ENCODE assay signal across 1 cellular context in genomic region chr15:75347222-75348033, GRCh38.
TF ChIP-seq lines count a peak whose summit lies in the region.

No MANE protein-coding gene starts in this region.

TF ChIP-seq in GM12878, 131 proteins besides CTCF, POLR2A, EP300 and RAD21 (continued from another document and continues in another):
- TF ChIP-seq ATF2 (IDR thresholded peaks at IDR 0.05; ENCODE audit: low read length) (no peak), SUPT20H (IDR thresholded peaks at IDR 0.05; ENCODE audit: borderline replicate concordance, control insufficient read depth, low read depth, low read length) (no peak), RELA (IDR thresholded peaks at IDR 0.05; ENCODE audit: borderline replicate concordance, partially characterized antibody) (peak; percentile 10), ZNF687 (IDR thresholded peaks at IDR 0.05) (no peak), ZBTB11 (CRISPR knock-in tag; IDR thresholded peaks at IDR 0.05) (no peak), EED (IDR thresholded peaks at IDR 0.05; ENCODE audit: low read depth) (no peak), FOXK2 (IDR thresholded peaks at IDR 0.05) (no peak), RCOR1 (conservative IDR thresholded peaks at IDR 0.05; ENCODE audit: low read depth, low read length) (no peak), CHD1 (IDR thresholded peaks at IDR 0.05; ENCODE audit: low read depth, low read length) (no peak), HSF1 (IDR thresholded peaks at IDR 0.05; ENCODE audit: low read depth, low read length) (no peak), YY1 (IDR thresholded peaks at IDR 0.05; ENCODE audit: low read depth, low read length) (no peak), POLR2AphosphoS2 (IDR thresholded peaks at IDR 0.05; ENCODE audit: low read depth, low read length) (no peak), RUNX3 (IDR thresholded peaks at IDR 0.05; ENCODE audit: low read length) (peak; percentile 43; the same call in 1 of the 2 replicates), ZSCAN29 (IDR thresholded peaks at IDR 0.05) (no peak), PBX3 (IDR thresholded peaks at IDR 0.05; ENCODE audit: insufficient replicate concordance, low read depth, low read length) (no peak), IRF4 (IDR thresholded peaks at IDR 0.05; ENCODE audit: low read depth, low read length) (no peak), NFXL1 (IDR thresholded peaks at IDR 0.05; ENCODE audit: borderline replicate concordance) (no peak), WRNIP1 (IDR thresholded peaks at IDR 0.05; ENCODE audit: borderline replicate concordance, low read depth, low read length) (no peak), BCLAF1 (IDR thresholded peaks at IDR 0.05) (no peak), GATAD2B (conservative IDR thresholded peaks at IDR 0.05; ENCODE audit: low read depth) (peak; percentile 59; the same call in 1 of the 2 replicates), SMAD5 (IDR thresholded peaks at IDR 0.05; ENCODE audit: low read depth) (no peak), EGR1 (IDR thresholded peaks at IDR 0.05; ENCODE audit: borderline replicate concordance in 1 of 2, low read depth in 2 of 2, low read length in 2 of 2) (peak in 1 of 2 experiments; percentile 50; a peak in 1 of 3 replicates), HDAC2 (IDR thresholded peaks at IDR 0.05) (no peak), NBN (IDR thresholded peaks at IDR 0.05) (peak; percentile 56; the same call in 1 of the 2 replicates), ZNF622 (IDR thresholded peaks at IDR 0.05) (no peak), SP1 (IDR thresholded peaks at IDR 0.05; ENCODE audit: low read depth, low read length) (no peak), SIX5 (IDR thresholded peaks at IDR 0.05; ENCODE audit: low read depth, low read length, severe bottlenecking) (no peak), IKZF2 (IDR thresholded peaks at IDR 0.05) (peak in 1 of 2 experiments; percentile 20; a peak in 2 of 4 replicates), ATF3 (IDR thresholded peaks at IDR 0.05; ENCODE audit: borderline replicate concordance, extremely low read depth, low read depth, low read length) (no peak), POU2F2 (IDR thresholded peaks at IDR 0.05; ENCODE audit: borderline replicate concordance, low read depth, low read length) (no peak), MLLT1 (IDR thresholded peaks at IDR 0.05) (0 out of 2 replicates have a peak, but pooled peaks have one; percentile 22), KLF5 (IDR thresholded peaks at IDR 0.05; ENCODE audit: partially characterized antibody) (no peak), MAX (IDR thresholded peaks at IDR 0.05; ENCODE audit: low read depth, low read length) (peak; percentile 30; the same call in 1 of the 2 replicates), IRF3 (IDR thresholded peaks at IDR 0.05) (no peak), BMI1 (IDR thresholded peaks at IDR 0.05; ENCODE audit: borderline replicate concordance) (no peak), PKNOX1 (IDR thresholded peaks at IDR 0.05) (0 out of 2 replicates have a peak, but pooled peaks have one; percentile 17), SMARCA5 (IDR thresholded peaks at IDR 0.05) (no peak), POLR2AphosphoS5 (IDR thresholded peaks at IDR 0.05; ENCODE audit: low read length) (no peak), BCL3 (IDR thresholded peaks at IDR 0.05; ENCODE audit: borderline replicate concordance, insufficient read depth, low read depth, low read length, poor library complexity, severe bottlenecking) (no peak), SMAD1 (IDR thresholded peaks at IDR 0.05; ENCODE audit: low read depth, partially characterized antibody) (no peak)
